Comparison of ENCODE assay signal across 1 cellular context in the genomic region with DNA sequence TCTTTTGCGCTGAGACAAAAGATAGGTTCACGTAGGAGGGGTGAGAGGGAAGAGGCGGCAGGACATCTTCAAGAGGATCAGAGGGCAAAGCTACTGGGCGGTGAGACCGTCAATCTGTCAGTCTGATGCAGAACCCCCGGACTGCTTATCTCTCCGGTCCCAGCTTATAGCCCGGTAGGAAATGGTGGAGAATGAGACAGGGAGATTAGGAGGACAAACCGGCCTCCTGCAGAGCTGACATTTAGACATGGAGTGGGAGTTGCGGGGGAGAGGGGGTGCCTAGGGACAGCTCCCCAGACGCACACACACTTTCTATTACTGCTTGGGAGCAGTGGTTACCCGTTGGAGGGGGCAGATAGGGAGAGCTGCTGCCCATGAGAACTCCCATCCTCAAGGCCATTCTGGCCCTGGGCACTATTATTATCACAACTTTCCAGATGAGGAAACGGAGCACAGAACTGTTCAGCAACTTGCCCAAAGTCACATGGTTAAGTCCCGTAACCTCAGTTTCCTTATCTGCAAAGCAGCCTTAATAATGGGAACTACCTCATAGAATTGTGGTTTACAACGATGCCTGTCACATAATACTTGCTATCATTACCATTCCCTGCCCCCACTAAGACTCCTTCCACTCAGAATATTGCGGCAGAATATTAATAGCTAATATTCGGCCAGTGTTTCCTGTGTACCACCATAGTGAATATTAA.
TF ChIP-seq lines count a peak whose summit lies in the region.

No MANE protein-coding gene starts in this region.

TF ChIP-seq in K562, 482 proteins besides CTCF, POLR2A, EP300 and RAD21 (continued from another document and continues in another):
- TF ChIP-seq, protein P1, sequence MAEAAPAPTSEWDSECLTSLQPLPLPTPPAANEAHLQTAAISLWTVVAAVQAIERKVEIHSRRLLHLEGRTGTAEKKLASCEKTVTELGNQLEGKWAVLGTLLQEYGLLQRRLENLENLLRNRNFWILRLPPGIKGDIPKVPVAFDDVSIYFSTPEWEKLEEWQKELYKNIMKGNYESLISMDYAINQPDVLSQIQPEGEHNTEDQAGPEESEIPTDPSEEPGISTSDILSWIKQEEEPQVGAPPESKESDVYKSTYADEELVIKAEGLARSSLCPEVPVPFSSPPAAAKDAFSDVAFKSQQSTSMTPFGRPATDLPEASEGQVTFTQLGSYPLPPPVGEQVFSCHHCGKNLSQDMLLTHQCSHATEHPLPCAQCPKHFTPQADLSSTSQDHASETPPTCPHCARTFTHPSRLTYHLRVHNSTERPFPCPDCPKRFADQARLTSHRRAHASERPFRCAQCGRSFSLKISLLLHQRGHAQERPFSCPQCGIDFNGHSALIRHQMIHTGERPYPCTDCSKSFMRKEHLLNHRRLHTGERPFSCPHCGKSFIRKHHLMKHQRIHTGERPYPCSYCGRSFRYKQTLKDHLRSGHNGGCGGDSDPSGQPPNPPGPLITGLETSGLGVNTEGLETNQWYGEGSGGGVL (CRISPR knock-in tag; IDR thresholded peaks at IDR 0.05): no peak
- TF ChIP-seq CHD7 (IDR thresholded peaks at IDR 0.05; ENCODE audit: low read depth, low read length): no peak
- TF ChIP-seq ZNF431 (CRISPR knock-in tag; IDR thresholded peaks at IDR 0.05): no peak
- no peak for TF ChIP-seq ATF2 (CRISPR knock-in tag; IDR thresholded peaks at IDR 0.05)
- TF ChIP-seq SRSF9 (IDR thresholded peaks at IDR 0.05; ENCODE audit: borderline replicate concordance, low read depth, low read length): no peak
- TF ChIP-seq BRD9 (IDR thresholded peaks at IDR 0.05; ENCODE audit: low read depth, partially characterized antibody): peak; percentile 56
- TF ChIP-seq, protein P2, sequence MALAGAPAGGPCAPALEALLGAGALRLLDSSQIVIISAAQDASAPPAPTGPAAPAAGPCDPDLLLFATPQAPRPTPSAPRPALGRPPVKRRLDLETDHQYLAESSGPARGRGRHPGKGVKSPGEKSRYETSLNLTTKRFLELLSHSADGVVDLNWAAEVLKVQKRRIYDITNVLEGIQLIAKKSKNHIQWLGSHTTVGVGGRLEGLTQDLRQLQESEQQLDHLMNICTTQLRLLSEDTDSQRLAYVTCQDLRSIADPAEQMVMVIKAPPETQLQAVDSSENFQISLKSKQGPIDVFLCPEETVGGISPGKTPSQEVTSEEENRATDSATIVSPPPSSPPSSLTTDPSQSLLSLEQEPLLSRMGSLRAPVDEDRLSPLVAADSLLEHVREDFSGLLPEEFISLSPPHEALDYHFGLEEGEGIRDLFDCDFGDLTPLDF (CRISPR knock-in tag; IDR thresholded peaks at IDR 0.05): no peak
- TF ChIP-seq ZNF224 (CRISPR knock-in tag; IDR thresholded peaks at IDR 0.05): no peak
- no peak for TF ChIP-seq ZNF551 (CRISPR knock-in tag; IDR thresholded peaks at IDR 0.05)
- TF ChIP-seq RBM22 (IDR thresholded peaks at IDR 0.05; ENCODE audit: low read depth, low read length, poor library complexity, severe bottlenecking): no peak
- TF ChIP-seq ZNF507 (tag; conservative IDR thresholded peaks at IDR 0.05): no peak
- peak; percentile 98 for TF ChIP-seq POLR2AphosphoS5 (IDR thresholded peaks at IDR 0.05; ENCODE audit: control insufficient read depth, insufficient read depth, low read depth, low read length)
- TF ChIP-seq SNIP1 (IDR thresholded peaks at IDR 0.05; ENCODE audit: low read depth): no peak
- TF ChIP-seq ZNF184 (CRISPR knock-in tag; IDR thresholded peaks at IDR 0.05): no peak
- no peak for TF ChIP-seq SFPQ (IDR thresholded peaks at IDR 0.05; ENCODE audit: low read depth, low read length)
- TF ChIP-seq GABPB1 (CRISPR knock-in tag; IDR thresholded peaks at IDR 0.05): no peak
- TF ChIP-seq ZNF12 (CRISPR knock-in tag; IDR thresholded peaks at IDR 0.05): no peak
- TF ChIP-seq DNMT1 (IDR thresholded peaks at IDR 0.05): no peak
- no peak for TF ChIP-seq HOXB6 (CRISPR knock-in tag; IDR thresholded peaks at IDR 0.05; ENCODE audit: borderline replicate concordance)
- TF ChIP-seq IRF2 (CRISPR knock-in tag; IDR thresholded peaks at IDR 0.05): no peak
- TF ChIP-seq BMI1 (IDR thresholded peaks at IDR 0.05; ENCODE audit: low read length): no peak
- no peak for TF ChIP-seq ZNF764 (CRISPR knock-in tag; IDR thresholded peaks at IDR 0.05; ENCODE audit: low read depth)
- TF ChIP-seq ERF (CRISPR knock-in tag; IDR thresholded peaks at IDR 0.05): no peak; the same call in 1 of the 2 replicates
- no peak for TF ChIP-seq ZNF75A (CRISPR knock-in tag; IDR thresholded peaks at IDR 0.05)
- TF ChIP-seq ZBTB7A (IDR thresholded peaks at IDR 0.05; ENCODE audit: borderline replicate concordance, control insufficient read depth, low read depth, low read length): peak; percentile 63; the same call in 1 of the 2 replicates
- no peak for TF ChIP-seq KAT2B (IDR thresholded peaks at IDR 0.05; ENCODE audit: low read depth, low read length)
- peak; percentile 70 for TF ChIP-seq PRDM10 (IDR thresholded peaks at IDR 0.05; ENCODE audit: partially characterized antibody)
- peak; percentile 41 to 83; a peak in 3 of 4 replicates for TF ChIP-seq MAZ (CRISPR knock-in tag; conservative IDR thresholded peaks at IDR 0.05 in 1 of 2, IDR thresholded peaks at IDR 0.05 in 1 of 2)
- no peak for TF ChIP-seq ZNF282 (CRISPR knock-in tag; IDR thresholded peaks at IDR 0.05)
